17 cellular contexts compared by ENCODE assay signal in genomic region chr19:38726761-38727301, GRCh38. TPM values are rescaled to one million over a fixed set of nuclear protein-coding genes. Genes with fewer than 3 reads are reported as not detected.
A peak's percentile ranks its signal among the peaks of the same experiment; 100 is the strongest.
DNase-seq lines count a peak whose midpoint lies in the region; ATAC-seq lines count a peak whose summit lies in the region.
"Had no signal": no experiment of that assay in that cellular context is flagged by ENCODE, and none has a peak within 500 bp of the region (broad histone marks: within the 10 kb centered on the region; RNA-seq: fewer than 3 reads in every experiment).

No MANE protein-coding gene starts in this region.

- ATAC-seq in left lobe of liver, result peak; percentile 4
- no peak for ATAC-seq in stimulated activated memory B cell treated with anti-CD40 and anti-IgM and Interleukin-4, amounts not matched to agents 10 μg/mL and 1 μg/mL and 100 μg/mL, for 72 hours
- no peak for ATAC-seq in GM21576 (IDR thresholded peaks at IDR 0.05; ENCODE audit: unreplicated experiment)
- ATAC-seq: PC-3 had no signal

- H3K27ac Mint-ChIP-seq in activated CD4-positive, alpha-beta memory T cell treated with anti-CD3 and anti-CD28 coated beads for 36 hours, result peak overlapping the region; percentile 24
- no peak overlapping the region for H3K27ac Mint-ChIP-seq in activated CD4-positive, alpha-beta memory T cell treated with anti-CD3 and anti-CD28 coated beads, Interleukin-2, amount 10 ng/mL, durations not matched to agents 7 days and 5 days
- peak overlapping the region; percentile 30 for H3K27ac Mint-ChIP-seq in stimulated activated memory B cell treated with anti-CD40 and anti-IgM and Interleukin-4, amounts not matched to agents 10 μg/mL and 1 μg/mL and 100 μg/mL, for 72 hours
- H3K27ac Mint-ChIP-seq: activated naive CD8-positive, alpha-beta T cell treated with anti-CD3 and anti-CD28 coated beads, Interleukin-2, amount 10 ng/mL, durations not matched to agents 7 days and 5 days had no signal

- H3K4me3 Mint-ChIP-seq in activated CD4-positive, alpha-beta memory T cell treated with anti-CD3 and anti-CD28 coated beads for 36 hours, result no peak overlapping the region
- H3K4me3 Mint-ChIP-seq in activated CD4-positive, alpha-beta memory T cell treated with anti-CD3 and anti-CD28 coated beads, Interleukin-2, amount 10 ng/mL, durations not matched to agents 7 days and 5 days, result no peak overlapping the region
- H3K4me3 Mint-ChIP-seq in stimulated activated memory B cell treated with anti-CD40 and anti-IgM and Interleukin-4, amounts not matched to agents 10 μg/mL and 1 μg/mL and 100 μg/mL, for 72 hours, result no peak overlapping the region
- H3K4me3 Mint-ChIP-seq: activated naive CD8-positive, alpha-beta T cell treated with anti-CD3 and anti-CD28 coated beads, Interleukin-2, amount 10 ng/mL, durations not matched to agents 7 days and 5 days had no signal

- CTCF ChIA-PET in activated CD4-positive, alpha-beta memory T cell treated with anti-CD3 and anti-CD28 coated beads for 36 hours (lab: Charles Lee), result interaction anchor here (0.7 to 0.9 kb wide), 2 partner anchors 161 to 204 kb away, joined by 3 read pairs; partner anchors contain the start of genes MRPS12 and SARS2
- CTCF ChIA-PET in activated CD4-positive, alpha-beta memory T cell treated with anti-CD3 and anti-CD28 coated beads, Interleukin-2, amount 10 ng/mL, durations not matched to agents 7 days and 5 days (lab: Charles Lee), result no interaction called here

- intact Hi-C loops in activated CD4-positive, alpha-beta memory T cell treated with anti-CD3 and anti-CD28 coated beads for 36 hours (cut with micrococcal nuclease), result no loop called here

- peaks cover 14% of the 10 kb centered on the region for H3K4me1 Mint-ChIP-seq in activated CD4-positive, alpha-beta memory T cell treated with anti-CD3 and anti-CD28 coated beads for 36 hours (ENCODE audit: low read depth)
- peaks cover 16% of the 10 kb centered on the region for H3K4me1 Mint-ChIP-seq in activated CD4-positive, alpha-beta memory T cell treated with anti-CD3 and anti-CD28 coated beads, Interleukin-2, amount 10 ng/mL, durations not matched to agents 7 days and 5 days
- peaks cover 26% of the 10 kb centered on the region for H3K4me1 Mint-ChIP-seq in stimulated activated memory B cell treated with anti-CD40 and anti-IgM and Interleukin-4, amounts not matched to agents 10 μg/mL and 1 μg/mL and 100 μg/mL, for 72 hours

- H3K9me3 Mint-ChIP-seq in activated CD4-positive, alpha-beta memory T cell treated with anti-CD3 and anti-CD28 coated beads for 36 hours, result no peaks in the 10 kb centered on the region
- no peaks in the 10 kb centered on the region for H3K9me3 Mint-ChIP-seq in activated CD4-positive, alpha-beta memory T cell treated with anti-CD3 and anti-CD28 coated beads, Interleukin-2, amount 10 ng/mL, durations not matched to agents 7 days and 5 days
- no peaks in the 10 kb centered on the region for H3K9me3 Mint-ChIP-seq in stimulated activated memory B cell treated with anti-CD40 and anti-IgM and Interleukin-4, amounts not matched to agents 10 μg/mL and 1 μg/mL and 100 μg/mL, for 72 hours
- H3K9me3 Mint-ChIP-seq: activated naive CD8-positive, alpha-beta T cell treated with anti-CD3 and anti-CD28 coated beads, Interleukin-2, amount 10 ng/mL, durations not matched to agents 7 days and 5 days had no signal

- POLR2A ChIA-PET in activated CD4-positive, alpha-beta memory T cell treated with anti-CD3 and anti-CD28 coated beads for 36 hours (lab: Charles Lee), result no interaction called here
- POLR2A ChIA-PET in activated CD4-positive, alpha-beta memory T cell treated with anti-CD3 and anti-CD28 coated beads, Interleukin-2, amount 10 ng/mL, durations not matched to agents 7 days and 5 days (lab: Charles Lee), result interaction anchor here (1.0 kb wide), 1 partner anchor 43 kb away, joined by 3 read pairs; no protein-coding TSS in a partner anchor

- H3K36me3 Mint-ChIP-seq in activated CD4-positive, alpha-beta memory T cell treated with anti-CD3 and anti-CD28 coated beads for 36 hours, result peaks cover 10% of the 10 kb centered on the region
- H3K36me3 Mint-ChIP-seq in activated CD4-positive, alpha-beta memory T cell treated with anti-CD3 and anti-CD28 coated beads, Interleukin-2, amount 10 ng/mL, durations not matched to agents 7 days and 5 days (ENCODE audit: low read depth), result peaks cover 61% of the 10 kb centered on the region
- H3K36me3 Mint-ChIP-seq in stimulated activated memory B cell treated with anti-CD40 and anti-IgM and Interleukin-4, amounts not matched to agents 10 μg/mL and 1 μg/mL and 100 μg/mL, for 72 hours, result peaks cover 66% of the 10 kb centered on the region

- peak; percentile 34 for DNase-seq in activated CD4-positive, alpha-beta memory T cell treated with anti-CD3 and anti-CD28 coated beads for 36 hours
- no peak for DNase-seq in activated CD4-positive, alpha-beta memory T cell treated with anti-CD3 and anti-CD28 coated beads, Interleukin-2, amount 10 ng/mL, durations not matched to agents 7 days and 5 days
- DNase-seq in activated gamma-delta T cell (lab: John Stamatoyannopoulos, UW), result peak; percentile 37
- DNase-seq in left lobe of liver (ENCODE audit: low spot score), result no peak
- no peak for DNase-seq in NCI-H2227 treated with DMSO at 0.1 percent for 48 hours (lab: John Stamatoyannopoulos, UW)
- DNase-seq in T1000 (lab: John Stamatoyannopoulos, UW), result no peak
- DNase-seq: ACHN; activated naive CD8-positive, alpha-beta T cell treated with anti-CD3 and anti-CD28 coated beads, Interleukin-2, amount 10 ng/mL, durations not matched to agents 7 days and 5 days; DMS153; NCI-H1092 treated with DMSO at 0.1 percent for 48 hours; NCI-H345; PC-3; T-helper 1 cell had no signal

- no peaks in the 10 kb centered on the region for H3K27me3 Mint-ChIP-seq in activated CD4-positive, alpha-beta memory T cell treated with anti-CD3 and anti-CD28 coated beads for 36 hours
- no peaks in the 10 kb centered on the region for H3K27me3 Mint-ChIP-seq in activated CD4-positive, alpha-beta memory T cell treated with anti-CD3 and anti-CD28 coated beads, Interleukin-2, amount 10 ng/mL, durations not matched to agents 7 days and 5 days
- H3K27me3 Mint-ChIP-seq in stimulated activated memory B cell treated with anti-CD40 and anti-IgM and Interleukin-4, amounts not matched to agents 10 μg/mL and 1 μg/mL and 100 μg/mL, for 72 hours, result no peaks in the 10 kb centered on the region
- H3K27me3 Mint-ChIP-seq: activated naive CD8-positive, alpha-beta T cell treated with anti-CD3 and anti-CD28 coated beads, Interleukin-2, amount 10 ng/mL, durations not matched to agents 7 days and 5 days had no signal

RNA-seq across cellular contexts. Expression of gene CAPN12, which starts 17.4 kb away (rescaled TPM):
- total RNA-seq in activated CD4-positive, alpha-beta memory T cell treated with anti-CD3 and anti-CD28 coated beads for 36 hours, result 1 to 10 TPM; 7.1 to 9.0 TPM
- 10 to 100 TPM; 22.9 to 24.9 TPM for total RNA-seq in activated CD4-positive, alpha-beta memory T cell treated with anti-CD3 and anti-CD28 coated beads, Interleukin-2, amount 10 ng/mL, durations not matched to agents 7 days and 5 days
- total RNA-seq in left lobe of liver, result 30.9 TPM
- total RNA-seq: dermis microvascular lymphatic vessel endothelial cell, myocyte had no signal

RNA-seq across cellular contexts. Expression of gene LGALS7, which starts 46.5 kb away (rescaled TPM):
- not detected for total RNA-seq in activated CD4-positive, alpha-beta memory T cell treated with anti-CD3 and anti-CD28 coated beads for 36 hours
- total RNA-seq in activated CD4-positive, alpha-beta memory T cell treated with anti-CD3 and anti-CD28 coated beads, Interleukin-2, amount 10 ng/mL, durations not matched to agents 7 days and 5 days, result not detected
- total RNA-seq in left lobe of liver, result not detected
- total RNA-seq: activated naive CD8-positive, alpha-beta T cell treated with anti-CD3 and anti-CD28 coated beads, Interleukin-2, amount 10 ng/mL, durations not matched to agents 7 days and 5 days; dermis microvascular lymphatic vessel endothelial cell; myocyte; PC-3 had no signal

Comparison
In these comparisons a context has a peak if more than half of its experiments do, and no peak if none do; other contexts are left out.
1. DNase-seq: peak in activated CD4-positive, alpha-beta memory T cell treated with anti-CD3 and anti-CD28 coated beads for 36 hours (single experiment) and activated gamma-delta T cell (single experiment); none in activated CD4-positive, alpha-beta memory T cell treated with anti-CD3 and anti-CD28 coated beads, Interleukin-2, amount 10 ng/mL, durations not matched to agents 7 days and 5 days (single experiment), left lobe of liver (single experiment), NCI-H2227 treated with DMSO at 0.1 percent for 48 hours (single experiment) and T1000 (single experiment).